Comparison of ENCODE assay signal across 8 cellular contexts in genomic region chr11:61160487-61161189, GRCh38. TPM values are rescaled to one million over a fixed set of nuclear protein-coding genes. Genes with fewer than 3 reads are reported as not detected.
DNase-seq lines count a peak whose midpoint lies in the region; ATAC-seq and TF ChIP-seq lines count a peak whose summit lies in the region.

No MANE protein-coding gene starts in this region.

- no peak for TF ChIP-seq CTCF in H9 (conservative IDR thresholded peaks at IDR 0.05)
- TF ChIP-seq CTCF in stomach (IDR thresholded peaks at IDR 0.05): no peak

- H3K4me1 Mint-ChIP-seq in H9 (peaks cover 25 to 42% of the 10 kb centered on the region in 2 experiments), immature natural killer cell (peaks cover 31 to 36% of the 10 kb centered on the region in 2 donors)
- H3K4me1 Mint-ChIP-seq in activated T-helper 2 cell treated with anti-CD3 and anti-CD28 coated beads, Interferon-gamma antibody, Interleukin-2, Interleukin-4, amounts not matched to agents 10 μg/mL and 5 μg/mL and 100 μg/mL, durations not matched to agents 14 hours and 24 hours and 36 hours (ENCODE audit: low read depth): peaks cover 52% of the 10 kb centered on the region

- H3K9me3 ChIP-seq in H9 (ENCODE audit: control insufficient read depth, low read depth, low read length): no peaks in the 10 kb centered on the region
- no peaks in the 10 kb centered on the region for H3K9me3 ChIP-seq in stomach

- H3K27me3 ChIP-seq in ACC112 (ENCODE audit: insufficient read depth, low read length): no peaks in the 10 kb centered on the region; the same call in 1 of the 2 replicates
- H3K27me3 ChIP-seq in H9 (ENCODE audit: insufficient read depth, low read length): no peaks in the 10 kb centered on the region
- no peaks in the 10 kb centered on the region for H3K27me3 ChIP-seq in stomach

- peak overlapping the region; percentile 80 for H3K27ac ChIP-seq in ACC112 (ENCODE audit: low read depth, low read length)
- H3K27ac ChIP-seq in H9 (ENCODE audit: insufficient read length, low read depth, low read length): no peak overlapping the region
- peak overlapping the region; percentile 93 to 98 (median 98) for H3K27ac ChIP-seq in stomach

- H3K23ac ChIP-seq in H9 (ENCODE audit: insufficient read length, low read depth, low read length): no peak overlapping the region

- H2AK5ac ChIP-seq in H9 (ENCODE audit: insufficient read length, low read length): no peak overlapping the region

- H3K4me3 ChIP-seq in ACC112 (ENCODE audit: low read depth, low read length) (peak overlapping the region; percentile 94), stomach (peak overlapping the region; percentile 52 to 77 (median 72))

- H3K4ac ChIP-seq in H9 (ENCODE audit: low read depth, low read length): no peak overlapping the region

- H2BK120ac ChIP-seq in H9 (ENCODE audit: low read depth, low read length, poor library complexity, severe bottlenecking): no peak overlapping the region

- H3K36me3 Mint-ChIP-seq in H9 (ENCODE audit: insufficient read depth in 1 of 3, low read depth in 3 of 3) (peaks cover 2 to 11% (median 5%) of the 10 kb centered on the region in 3 experiments; a peak in 5 of 7 replicates), immature natural killer cell (peaks cover 0 to 5% (median 0%) of the 10 kb centered on the region in 3 donors)
- H3K36me3 Mint-ChIP-seq in activated T-helper 2 cell treated with anti-CD3 and anti-CD28 coated beads, Interferon-gamma antibody, Interleukin-2, Interleukin-4, amounts not matched to agents 10 μg/mL and 5 μg/mL and 100 μg/mL, durations not matched to agents 14 hours and 24 hours and 36 hours (ENCODE audit: low read depth): peaks cover 18% of the 10 kb centered on the region

- no peaks in the 10 kb centered on the region for H3K79me1 ChIP-seq in H9 (ENCODE audit: insufficient read depth, low read depth, low read length, poor library complexity, severe bottlenecking)

- H4K8ac ChIP-seq in H9 (replicated peaks; ENCODE audit: insufficient read length, low read depth, low read length): no peak overlapping the region

- no CpG with 5 or more reads among the region's 25 CpGs for WGBS in H9 (ENCODE audit: extremely low coverage, insufficient read length, low lambda C conversion rate)
- 5 to 14% (median 9%) methylated on average over 17 to 25 of the region's 25 CpGs for WGBS in stomach, 5 donors

- H3K9me3 Mint-ChIP-seq in H9 (no peaks in the 10 kb centered on the region), immature natural killer cell (no peaks in the 10 kb centered on the region)
- H3K9me3 Mint-ChIP-seq in activated T-helper 2 cell treated with anti-CD3 and anti-CD28 coated beads, Interferon-gamma antibody, Interleukin-2, Interleukin-4, amounts not matched to agents 10 μg/mL and 5 μg/mL and 100 μg/mL, durations not matched to agents 14 hours and 24 hours and 36 hours: peaks cover 7% of the 10 kb centered on the region

- DNase-seq in H9 (no peak), immature natural killer cell (no peak), stomach (peak; percentile 26), NCI-H146 (lab: John Stamatoyannopoulos, UW) (no peak)
- DNase-seq in activated T-helper 2 cell treated with anti-CD3 and anti-CD28 coated beads, Interferon-gamma antibody, Interleukin-2, Interleukin-4, amounts not matched to agents 10 μg/mL and 5 μg/mL and 100 μg/mL, durations not matched to agents 14 hours and 24 hours and 36 hours (ENCODE audit: low spot score): no peak
- DNase-seq in activated effector memory CD4-positive, alpha-beta T cell treated with anti-CD3 and anti-CD28 coated beads, Interleukin-2, amount 50 U/mL, for 16 hours: no peak

- H3K4me1 ChIP-seq in ACC112 (ENCODE audit: control insufficient read depth, insufficient read depth, low read length, unreplicated experiment) (peaks cover 21% of the 10 kb centered on the region), H9 (ENCODE audit: insufficient read depth, low read length) (no peaks in the 10 kb centered on the region), stomach (peaks cover 33 to 86% (median 53%) of the 10 kb centered on the region in 4 donors)

- peak overlapping the region; percentile 51 for H3K4me2 ChIP-seq in H9 (ENCODE audit: insufficient read depth, insufficient read length, low read length)

- H3T11ph ChIP-seq in H9 (ENCODE audit: low read length): no peak overlapping the region

- TF ChIP-seq POLR2A in stomach (IDR thresholded peaks at IDR 0.05): peak in 1 of 4 donors; percentile 36

- H3K4me3 Mint-ChIP-seq in H9: peak overlapping the region; percentile 83 to 88
- peak overlapping the region; percentile 84 for H3K4me3 Mint-ChIP-seq in activated T-helper 2 cell treated with anti-CD3 and anti-CD28 coated beads, Interferon-gamma antibody, Interleukin-2, Interleukin-4, amounts not matched to agents 10 μg/mL and 5 μg/mL and 100 μg/mL, durations not matched to agents 14 hours and 24 hours and 36 hours (ENCODE audit: low read depth)
- peak overlapping the region; percentile 82 to 93 (median 87) for H3K4me3 Mint-ChIP-seq in immature natural killer cell

- no peak overlapping the region for H3K18ac ChIP-seq in H9 (ENCODE audit: insufficient read length, low read depth, low read length)

- intact Hi-C loops in activated T-helper 2 cell treated with anti-CD3 and anti-CD28 coated beads, Interferon-gamma antibody, Interleukin-2, Interleukin-4, amounts not matched to agents 10 μg/mL and 5 μg/mL and 100 μg/mL, durations not matched to agents 14 hours and 24 hours and 36 hours (cut with micrococcal nuclease): loop anchor here (2.0 kb wide), 2 partner anchors 50 to 100 kb away; no protein-coding TSS in a partner anchor
- intact Hi-C loops in stomach (cut with DNase I; ENCODE audit: low total_unique reads): no loop called here

- H3K79me2 ChIP-seq in ACC112 (ENCODE audit: control insufficient read depth, insufficient read depth, low read length, unreplicated experiment) (peaks cover 26% of the 10 kb centered on the region), H9 (ENCODE audit: insufficient read depth, low read length) (peaks cover 1% of the 10 kb centered on the region; the same call in 1 of the 2 replicates)

- no peak overlapping the region for H2BK12ac ChIP-seq in H9 (ENCODE audit: insufficient read length, low read depth, low read length)

- H3K23me2 ChIP-seq in H9 (ENCODE audit: insufficient read length, low read depth, low read length, poor library complexity, severe bottlenecking): no peaks in the 10 kb centered on the region

- no peak overlapping the region for H2BK5ac ChIP-seq in H9 (ENCODE audit: insufficient read length, low read length)

- peak overlapping the region; percentile 5 for H3K9ac ChIP-seq in H9 (ENCODE audit: extremely low read depth, insufficient read length, low read length)

- no peak overlapping the region for H4K5ac ChIP-seq in H9 (ENCODE audit: insufficient read length, low read depth, low read length)

- no peak for ATAC-seq in HG03175 (IDR thresholded peaks at IDR 0.05; ENCODE audit: unreplicated experiment)

- no peak overlapping the region for H3K56ac ChIP-seq in H9 (ENCODE audit: insufficient read length, low read depth, low read length)

- H2AFZ ChIP-seq in ACC112 (ENCODE audit: low read length, unreplicated experiment): peak overlapping the region; percentile 89
- no peak overlapping the region for H2AFZ ChIP-seq in H9 (ENCODE audit: low read length)

- H3K27me3 Mint-ChIP-seq in H9 (ENCODE audit: low read depth) (peaks cover 2% of the 10 kb centered on the region), immature natural killer cell (ENCODE audit: low read depth in 3 of 3) (peaks cover 15 to 23% (median 21%) of the 10 kb centered on the region in 3 donors)
- H3K27me3 Mint-ChIP-seq in activated T-helper 2 cell treated with anti-CD3 and anti-CD28 coated beads, Interferon-gamma antibody, Interleukin-2, Interleukin-4, amounts not matched to agents 10 μg/mL and 5 μg/mL and 100 μg/mL, durations not matched to agents 14 hours and 24 hours and 36 hours (ENCODE audit: low read depth): no peaks in the 10 kb centered on the region

- no peak overlapping the region for H3K14ac ChIP-seq in H9 (ENCODE audit: insufficient read depth, low read length)

- H2BK20ac ChIP-seq in H9 (ENCODE audit: low read depth, low read length, poor library complexity, severe bottlenecking): no peak overlapping the region

- H2BK15ac ChIP-seq in H9 (ENCODE audit: low read depth, low read length): no peak overlapping the region

- H4K20me1 ChIP-seq in H9 (ENCODE audit: control insufficient read depth, insufficient read depth, insufficient read length): no peaks in the 10 kb centered on the region

- TF ChIP-seq EP300 in stomach (IDR thresholded peaks at IDR 0.05): no peak

- peak overlapping the region; percentile 92 to 93 (median 92); a peak in 6 of 7 replicates for H3K27ac Mint-ChIP-seq in H9
- H3K27ac Mint-ChIP-seq in activated T-helper 2 cell treated with anti-CD3 and anti-CD28 coated beads, Interferon-gamma antibody, Interleukin-2, Interleukin-4, amounts not matched to agents 10 μg/mL and 5 μg/mL and 100 μg/mL, durations not matched to agents 14 hours and 24 hours and 36 hours: peak overlapping the region; percentile 60
- peak overlapping the region; percentile 92 to 99 (median 94) for H3K27ac Mint-ChIP-seq in immature natural killer cell

- H4K91ac ChIP-seq in H9 (ENCODE audit: insufficient read length, low read depth, low read length): no peak overlapping the region

- peaks cover 11% of the 10 kb centered on the region; the same call in 1 of the 2 replicates for H3K36me3 ChIP-seq in ACC112 (ENCODE audit: insufficient read depth, low read length)
- H3K36me3 ChIP-seq in stomach: no peaks in the 10 kb centered on the region

RNA-seq across cellular contexts. Expression of gene VPS37C, which starts 0.6 kb away (rescaled TPM):
- total RNA-seq in H9 (2021) (17.3 and 19.0 TPM in 2 replicates), stomach (10 to 100 TPM in 4 of 5 donors, 1 to 10 TPM in 1; 6.4 to 53.6 (median 37.1) TPM)
- total RNA-seq in activated T-helper 2 cell treated with anti-CD3 and anti-CD28 coated beads, Interferon-gamma antibody, Interleukin-2, Interleukin-4, amounts not matched to agents 10 μg/mL and 5 μg/mL and 100 μg/mL, durations not matched to agents 14 hours and 24 hours and 36 hours: 10.6 and 12.5 TPM in 2 replicates
- polyA plus RNA-seq in immature natural killer cell (under 1 TPM in 2 of 3 donors, not detected in 1; 0.36 to 0.95 TPM), stomach (10 to 100 TPM; 13.8 to 28.4 (median 26.9) TPM)

RNA-seq across cellular contexts. Expression of gene PGA3, which starts 42.7 kb away (rescaled TPM):
- total RNA-seq in H9 (2021) (not detected in 2 replicates), stomach (over 10,000 TPM in 2 of 5 donors, 1,000 to 10,000 TPM in 1, 100 to 1,000 TPM in 2; 367 to 55,790 (median 1,114) TPM)
- total RNA-seq in activated T-helper 2 cell treated with anti-CD3 and anti-CD28 coated beads, Interferon-gamma antibody, Interleukin-2, Interleukin-4, amounts not matched to agents 10 μg/mL and 5 μg/mL and 100 μg/mL, durations not matched to agents 14 hours and 24 hours and 36 hours: not detected in 2 replicates
- polyA plus RNA-seq in immature natural killer cell (not detected), stomach (over 10,000 TPM; 23,067 to 73,485 (median 39,030) TPM)

RNA-seq across cellular contexts. Expression of gene CD5, which starts 58.3 kb away (rescaled TPM):
- not detected in 2 replicates for total RNA-seq in H9 (2021)
- 395 and 399 TPM in 2 replicates for total RNA-seq in activated T-helper 2 cell treated with anti-CD3 and anti-CD28 coated beads, Interferon-gamma antibody, Interleukin-2, Interleukin-4, amounts not matched to agents 10 μg/mL and 5 μg/mL and 100 μg/mL, durations not matched to agents 14 hours and 24 hours and 36 hours
- 1 to 10 TPM in 1 of 3 donors, under 1 TPM in 2; 0.68 to 1.8 (median 0.80) TPM for polyA plus RNA-seq in immature natural killer cell
- 10 to 100 TPM in 1 of 5 donors, 1 to 10 TPM in 1, not detected in 3; 1.7 to 14.2 TPM for total RNA-seq in stomach
- polyA plus RNA-seq in stomach: 1 to 10 TPM in 1 of 3 donors, under 1 TPM in 2; 0.53 to 1.1 (median 0.75) TPM

Comparison
In these comparisons a context has a peak if more than half of its experiments do, and no peak if none do; other contexts are left out.
1. RNA of gene PGA3, which starts 42.7 kb away (total RNA-seq): 367 to 55,790 TPM in stomach; not detected in H9 and not detected in activated T-helper 2 cell treated with anti-CD3 and anti-CD28 coated beads, Interferon-gamma antibody, Interleukin-2, Interleukin-4, amounts not matched to agents 10 μg/mL and 5 μg/mL and 100 μg/mL, durations not matched to agents 14 hours and 24 hours and 36 hours; every median in the first group is over 100 times any median in the second.
2. RNA of gene CD5, which starts 58.3 kb away (total RNA-seq): 395 to 399 TPM in activated T-helper 2 cell treated with anti-CD3 and anti-CD28 coated beads, Interferon-gamma antibody, Interleukin-2, Interleukin-4, amounts not matched to agents 10 μg/mL and 5 μg/mL and 100 μg/mL, durations not matched to agents 14 hours and 24 hours and 36 hours; not detected in H9 and 1.7 to 14.2 TPM in stomach; every median in the first group is over 10 times any median in the second.
3. Peak in every context shown above with its lines, with median percentiles within 50 percentile points of each other: H3K27ac Mint-ChIP-seq and H3K4me3 Mint-ChIP-seq.